29 cellular contexts compared by ENCODE assay signal in the genomic region with DNA sequence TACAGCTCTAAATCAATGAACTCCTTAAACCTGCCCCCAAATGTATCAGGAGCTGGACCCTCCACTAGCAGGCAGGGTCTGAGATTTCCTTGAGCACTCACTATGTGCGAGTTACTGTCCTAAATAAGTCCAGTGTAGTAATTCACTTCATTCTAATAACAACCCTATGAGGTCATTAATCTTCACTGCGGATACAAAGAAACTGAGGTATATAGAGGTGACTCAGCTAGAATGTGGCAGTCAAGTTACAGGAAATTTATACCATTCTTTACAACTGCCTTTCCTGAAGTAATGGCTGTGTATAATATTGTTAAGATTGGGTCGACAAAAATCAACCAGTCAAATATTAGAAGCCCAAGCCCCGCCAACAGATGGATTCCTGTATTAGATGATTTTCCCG.
A peak's percentile ranks its signal among the peaks of the same experiment; 100 is the strongest.
DNase-seq lines count a peak whose midpoint lies in the region; ATAC-seq, FAIRE-seq and TF ChIP-seq lines count a peak whose summit lies in the region.
"Had no signal": no experiment of that assay in that cellular context is flagged by ENCODE, and none has a peak within 500 bp of the region (broad histone marks: within the 10 kb centered on the region; RNA-seq: fewer than 3 reads in every experiment).

No MANE protein-coding gene starts in this region.

- no peak overlapping the region for H3K4ac ChIP-seq in IMR-90 (ENCODE audit: low read depth, low read length)

- H2AFZ ChIP-seq in IMR-90 (replicated peaks; ENCODE audit: low read length, poor library complexity): no peak overlapping the region
- peak overlapping the region; percentile 38 for H2AFZ ChIP-seq in mammary epithelial cell (ENCODE audit: low read depth, low read length)
- no peak overlapping the region for H2AFZ ChIP-seq in keratinocyte (ENCODE audit: control insufficient read depth, low read length)

- no peak overlapping the region for H2AK9ac ChIP-seq in IMR-90 (replicated peaks; ENCODE audit: low read depth, low read length, poor library complexity)

- dilution Hi-C loops in IMR-90 (cut with HindIII; ENCODE audit: low sequenced_read_pairs, unreplicated experiment): no loop called here
- dilution Hi-C loops in mammary epithelial cell (cut with HindIII; ENCODE audit: low sequenced_read_pairs): no loop called here
- dilution Hi-C loops in keratinocyte (cut with MboI; ENCODE audit: extremely low pct_ligation_motif_present, low sequenced_read_pairs): no loop called here

- no peak overlapping the region for H3K4me2 ChIP-seq in IMR-90 (ENCODE audit: low read depth, low read length)
- H3K4me2 ChIP-seq in mammary epithelial cell (ENCODE audit: insufficient read depth, low read depth, low read length): no peak overlapping the region
- H3K4me2 ChIP-seq in keratinocyte (ENCODE audit: control insufficient read depth, extremely low read depth, insufficient read depth, low read depth, low read length): no peak overlapping the region

- no peak overlapping the region for H3K27ac ChIP-seq in IMR-90 (ENCODE audit: insufficient read depth, low read length)
- peak overlapping the region; percentile 2 for H3K27ac ChIP-seq in mammary epithelial cell (ENCODE audit: insufficient read depth, low read depth, low read length)
- peak overlapping the region; percentile 21 for H3K27ac ChIP-seq in keratinocyte (ENCODE audit: control insufficient read depth, insufficient read depth, low read length)
- H3K27ac ChIP-seq: cardiac muscle cell, colonic mucosa, esophagus squamous epithelium, gastroesophageal sphincter, thyroid gland had no signal

- TF ChIP-seq POLR2A in IMR-90 (IDR thresholded peaks at IDR 0.05; ENCODE audit: low read depth, low read length): no peak

- no peak overlapping the region for H4K5ac ChIP-seq in IMR-90 (ENCODE audit: low read depth, low read length)

- H2BK20ac ChIP-seq in IMR-90 (ENCODE audit: low read depth, low read length): peak overlapping the region; percentile 47; the same call in 1 of the 2 replicates

- H3K9me3 ChIP-seq in IMR-90 (ENCODE audit: control insufficient read depth, insufficient read depth, low read length): no peaks in the 10 kb centered on the region
- no peaks in the 10 kb centered on the region for H3K9me3 ChIP-seq in mammary epithelial cell (replicated peaks; ENCODE audit: insufficient read depth, low read length)
- no peaks in the 10 kb centered on the region for H3K9me3 ChIP-seq in keratinocyte (ENCODE audit: control insufficient read depth, low read depth, low read length)
- H3K9me3 ChIP-seq: colonic mucosa, esophagus squamous epithelium, gastroesophageal sphincter, thyroid gland had no signal

- no peak for TF ChIP-seq RAD21 in IMR-90 (IDR thresholded peaks at IDR 0.05; ENCODE audit: low read length)

- no peak for ATAC-seq in IMR-90 (ENCODE audit: low read depth)
- no peak for ATAC-seq in GM21717 (IDR thresholded peaks at IDR 0.05; ENCODE audit: unreplicated experiment)
- no peak for ATAC-seq in GM21786 (IDR thresholded peaks at IDR 0.05; ENCODE audit: unreplicated experiment)
- ATAC-seq: activated T-cell treated with anti-CD3 and anti-CD28 coated beads, Interleukin-2, amount 50 U/mL, for 72 hours; effector memory CD8-positive, alpha-beta T cell; gastroesophageal sphincter; left ventricle myocardium superior; natural killer cell treated with Interleukin-12 subunit alpha and Interleukin-12 subunit beta and Interleukin-15 and Interleukin-18, amount 100 ng/mL, for 72 hours; PC-3; stimulated activated naive CD8-positive, alpha-beta T cell treated with anti-CD3 and anti-CD28 coated beads, Interleukin-15, amount 100 ng/mL, for 72 hours had no signal

- POLR2A ChIA-PET in IMR-90 (lab: Charles Lee; ENCODE audit: unreplicated experiment): no interaction called here

- H3K79me1 ChIP-seq in IMR-90 (ENCODE audit: low read depth in 1 of 2, low read length in 2 of 2): no peaks in the 10 kb centered on the region

- CTCF ChIA-PET in IMR-90 (lab: Yijun Ruan, JAX) (no interaction called here), mammary epithelial cell (lab: Charles Lee; ENCODE audit: low non-redundant PET) (no interaction called here)

- H3K4me3 ChIP-seq in IMR-90 (ENCODE audit: insufficient read depth, low read depth, low read length): no peak overlapping the region
- no peak overlapping the region for H3K4me3 ChIP-seq in mammary epithelial cell (replicated peaks in 1 of 3; ENCODE audit: insufficient read depth in 1 of 3, low read depth in 2 of 3, low read length in 3 of 3)
- no peak overlapping the region for H3K4me3 ChIP-seq in keratinocyte (ENCODE audit: control insufficient read depth in 2 of 3, extremely low read depth in 1 of 3, insufficient read depth in 2 of 3, low read depth in 1 of 3, low read length in 3 of 3)
- H3K4me3 ChIP-seq: cardiac muscle cell, colonic mucosa, esophagus squamous epithelium, gastroesophageal sphincter, thyroid gland had no signal

- H3K4me1 ChIP-seq in IMR-90 (ENCODE audit: control insufficient read depth, insufficient read depth, low read length) (no peaks in the 10 kb centered on the region; the same call in 1 of the 2 replicates), mammary epithelial cell (ENCODE audit: insufficient read depth, low read length) (peaks cover 16% of the 10 kb centered on the region), keratinocyte (ENCODE audit: control insufficient read depth, extremely low read depth, insufficient read depth, low read length) (peaks cover 9% of the 10 kb centered on the region)
- H3K4me1 ChIP-seq: colonic mucosa, esophagus squamous epithelium, gastroesophageal sphincter, thyroid gland had no signal

- BruUV-seq in IMR-90 (replicated peaks; lab: Mats Ljungman, UMichigan) (no TSS peak), mammary epithelial cell (replicated peaks; lab: Mats Ljungman, UMichigan) (no TSS peak)

- no peak for FAIRE-seq in keratinocyte (lab: Jason Lieb, UNC)
- FAIRE-seq: islet of Langerhans had no signal

- WGBS in IMR-90 (ENCODE audit: extremely low coverage in 2 of 2, insufficient read length in 1 of 2), 2 experiments: no CpG with 5 or more reads among the region's 5 CpGs
- WGBS in mammary epithelial cell (ENCODE audit: low coverage, missing lambda C conversion rate): 79% methylated on average over 5 of the region's 5 CpGs

- no peaks in the 10 kb centered on the region for H3K9me1 ChIP-seq in IMR-90 (ENCODE audit: insufficient read depth, low read length)
- no peaks in the 10 kb centered on the region for H3K9me1 ChIP-seq in keratinocyte (ENCODE audit: control insufficient read depth, extremely low read depth, insufficient read depth, low read length)

- H3K79me2 ChIP-seq in mammary epithelial cell (ENCODE audit: insufficient read depth, low read length) (no peaks in the 10 kb centered on the region), keratinocyte (ENCODE audit: control insufficient read depth, insufficient read depth, low read length) (no peaks in the 10 kb centered on the region)

- no peak overlapping the region for H3K18ac ChIP-seq in IMR-90 (ENCODE audit: low read depth, low read length)

- no peak overlapping the region for H2BK15ac ChIP-seq in IMR-90 (ENCODE audit: low read depth, low read length)

- no peaks in the 10 kb centered on the region for H3K27me3 ChIP-seq in IMR-90 (ENCODE audit: control insufficient read depth, insufficient read depth, low read length)
- H3K27me3 ChIP-seq in mammary epithelial cell (ENCODE audit: insufficient read depth, low read length): no peaks in the 10 kb centered on the region
- no peaks in the 10 kb centered on the region for H3K27me3 ChIP-seq in keratinocyte (ENCODE audit: control insufficient read depth, extremely low read depth, insufficient read depth, low read length)
- H3K27me3 ChIP-seq: cardiac muscle cell, esophagus squamous epithelium, gastroesophageal sphincter, thyroid gland had no signal

- intact Hi-C loops in IMR-90 (cut with micrococcal nuclease): no loop called here
- intact Hi-C loops in mammary epithelial cell (cut with micrococcal nuclease): no loop called here

- no peak overlapping the region for H3K14ac ChIP-seq in IMR-90 (replicated peaks; ENCODE audit: low read depth, low read length)

- H4K20me1 ChIP-seq in IMR-90 (ENCODE audit: insufficient read depth, low read length) (no peaks in the 10 kb centered on the region), mammary epithelial cell (ENCODE audit: insufficient read depth, low read length) (no peaks in the 10 kb centered on the region), keratinocyte (ENCODE audit: control insufficient read depth, extremely low read depth, insufficient read depth, low read length) (no peaks in the 10 kb centered on the region)

- no peak overlapping the region for H3K23ac ChIP-seq in IMR-90 (ENCODE audit: low read depth, low read length)

- no peak for TF ChIP-seq CTCF in IMR-90 (conservative IDR thresholded peaks at IDR 0.05; ENCODE audit: low read depth, low read length)
- no peak for TF ChIP-seq CTCF in mammary epithelial cell (conservative IDR thresholded peaks at IDR 0.05 in 1 of 2, IDR thresholded peaks at IDR 0.05 in 1 of 2; ENCODE audit: extremely low read depth in 1 of 2, insufficient read depth in 1 of 2, low read depth in 1 of 2, low read length in 2 of 2)
- no peak for TF ChIP-seq CTCF in keratinocyte (optimal IDR thresholded peaks at IDR 0.05 in 1 of 3, IDR thresholded peaks at IDR 0.05 in 1 of 3, conservative IDR thresholded peaks at IDR 0.05 in 1 of 3; ENCODE audit: extremely low read depth in 1 of 3, insufficient read depth in 2 of 3, low read length in 3 of 3)

- H2AK5ac ChIP-seq in IMR-90 (ENCODE audit: low read depth, low read length): no peak overlapping the region

- in situ Hi-C loops in IMR-90 (cut with MboI; ENCODE audit: low sequenced_read_pairs) (no loop called here), mammary epithelial cell (cut with MboI; ENCODE audit: low sequenced_read_pairs in 2 of 2) (no loop called here)

- H2BK5ac ChIP-seq in IMR-90 (ENCODE audit: low read depth, low read length, poor library complexity, severe bottlenecking): peak overlapping the region; percentile 25

- no peak overlapping the region for H3K56ac ChIP-seq in IMR-90 (ENCODE audit: extremely low read depth, insufficient read depth, low read length)

- H3K9ac ChIP-seq in IMR-90 (ENCODE audit: low read depth, low read length) (no peak overlapping the region), mammary epithelial cell (ENCODE audit: insufficient read depth, low read length) (no peak overlapping the region), keratinocyte (ENCODE audit: control insufficient read depth, extremely low read depth, insufficient read depth, low read length) (no peak overlapping the region)

- H2BK120ac ChIP-seq in IMR-90 (ENCODE audit: low read depth, low read length): no peak overlapping the region

- DNase-seq in A172 (ENCODE audit: low spot score) (peak; percentile 35), IMR-90 (no peak), mammary epithelial cell (no peak), keratinocyte (ENCODE audit: low read depth, low spot score) (no peak), NCI-H2081 (lab: John Stamatoyannopoulos, UW) (no peak), HuH-7.5 (ENCODE audit: low spot score) (no peak)
- DNase-seq: activated CD4-positive, alpha-beta T cell treated with anti-CD3 and anti-CD28 coated beads, Interleukin-2, amount 10 ng/mL, durations not matched to agents 7 days and 5 days; activated naive CD4-positive, alpha-beta T cell; activated T-cell treated with anti-CD3 and anti-CD28 coated beads, Interleukin-2, amount 50 U/mL, for 72 hours; AML-193; CD4-positive, alpha-beta T cell; colonic mucosa; effector memory CD8-positive, alpha-beta T cell; esophagus squamous epithelium; Kasumi-1; left ventricle myocardium superior; NCI-H524; NK-92 treated with Interleukin-12 subunit alpha and Interleukin-12 subunit beta, amount 100 ng/mL, for 24 hours; PC-3; Right ventricle myocardium superior; stimulated activated naive CD8-positive, alpha-beta T cell treated with anti-CD3 and anti-CD28 coated beads, Interleukin-15, amount 100 ng/mL, for 72 hours; T-helper 9 cell; thyroid gland had no signal

- no peak overlapping the region for H4K91ac ChIP-seq in IMR-90 (ENCODE audit: insufficient read depth, low read depth, low read length)

- H4K8ac ChIP-seq in IMR-90 (ENCODE audit: low read depth in 2 of 2, low read length in 2 of 2): no peak overlapping the region

- H3K36me3 ChIP-seq in IMR-90 (ENCODE audit: control insufficient read depth, insufficient read depth, low read length) (no peaks in the 10 kb centered on the region), mammary epithelial cell (ENCODE audit: insufficient read depth, low read length) (no peaks in the 10 kb centered on the region), keratinocyte (ENCODE audit: control insufficient read depth in 2 of 2, extremely low read depth in 1 of 2, insufficient read depth in 2 of 2, low read length in 2 of 2) (no peaks in the 10 kb centered on the region)
- H3K36me3 ChIP-seq: cardiac muscle cell, colonic mucosa, esophagus squamous epithelium, gastroesophageal sphincter, thyroid gland had no signal
